Comparison of ENCODE assay signal across 9 cellular contexts in the genomic region with DNA sequence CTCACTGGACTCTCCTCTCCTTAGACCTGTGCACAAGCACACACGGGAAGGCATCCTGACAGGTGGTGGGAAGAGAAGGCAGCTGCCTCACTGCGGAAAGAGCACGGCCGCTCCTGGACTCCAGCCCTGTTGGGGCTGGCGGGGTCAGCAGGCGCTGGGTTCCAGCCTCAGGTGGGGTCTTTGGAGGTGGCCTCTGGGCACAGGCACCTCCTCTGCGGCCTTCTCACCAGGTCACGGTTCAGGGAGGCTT. TPM values are rescaled to one million over a fixed set of nuclear protein-coding genes. Genes with fewer than 3 reads are reported as not detected.
DNase-seq lines count a peak whose midpoint lies in the region; ATAC-seq, FAIRE-seq and TF ChIP-seq lines count a peak whose summit lies in the region.
"Had no signal": no experiment of that assay in that cellular context is flagged by ENCODE, and none has a peak within 500 bp of the region (broad histone marks: within the 10 kb centered on the region; RNA-seq: fewer than 3 reads in every experiment).

No MANE protein-coding gene starts in this region.

- H3K4me3 ChIP-seq in SJSA1: peak overlapping the region; percentile 57
- peak overlapping the region; percentile 80 for H3K4me3 ChIP-seq in fibroblast of the aortic adventitia (ENCODE audit: low read depth, low read length)
- H3K4me3 ChIP-seq in skeletal muscle cell (ENCODE audit: low read depth, low read length): peak overlapping the region; percentile 73

- H3K27me3 ChIP-seq in SJSA1 (replicated peaks): no peaks in the 10 kb centered on the region

- H3K27ac ChIP-seq in SJSA1: no peak overlapping the region
- H3K27ac ChIP-seq: epithelial cell of prostate had no signal

- H3K36me3 ChIP-seq in SJSA1: peaks cover 16% of the 10 kb centered on the region; the same call in 1 of the 2 replicates

- peaks cover 25% of the 10 kb centered on the region for H3K4me1 ChIP-seq in SJSA1 (replicated peaks)

- no peak for FAIRE-seq in GM12892 (lab: Jason Lieb, UNC)

- TF ChIP-seq CTCF in fibroblast of the aortic adventitia (IDR thresholded peaks at IDR 0.05; ENCODE audit: insufficient read depth, low read length): no peak

- TF ChIP-seq POLR2A in GM12892 (IDR thresholded peaks at IDR 0.05; ENCODE audit: low read depth, low read length): no peak

- no peaks in the 10 kb centered on the region for H3K9me3 ChIP-seq in SJSA1 (replicated peaks)

- no peak for ATAC-seq in HG02623 (IDR thresholded peaks at IDR 0.05; ENCODE audit: unreplicated experiment)

- DNase-seq in GM12892 (ENCODE audit: insufficient read length): peak; percentile 11
- DNase-seq in SJSA1 (ENCODE audit: low read depth in 1 of 2, low spot score in 2 of 2): no peak
- no peak for DNase-seq in fibroblast of the aortic adventitia (ENCODE audit: low read depth)
- no peak for DNase-seq in skeletal muscle cell (ENCODE audit: low read depth)
- DNase-seq in RKO (ENCODE audit: low spot score): no peak
- no peak for DNase-seq in NCI-H524 (lab: John Stamatoyannopoulos, UW)
- no peak for DNase-seq in C1 segment of cervical spinal cord (lab: John Stamatoyannopoulos, UW)

RNA-seq across cellular contexts. Expression of a gene that starts 0.6 kb away (rescaled TPM):
- polyA plus RNA-seq in GM12892 (2012; ENCODE audit: missing spikeins): 24.6 TPM
- total RNA-seq in SJSA1 (2014; rRNA removed; shearing (Covaris generic)): 29.0 and 52.4 TPM in 2 replicates
- total RNA-seq in fibroblast of the aortic adventitia (ENCODE audit: low replicate concordance): 43.0 and 44.4 TPM in 2 replicates

RNA-seq across cellular contexts. Expression of a gene that starts 20.6 kb away (rescaled TPM):
- 0.32 TPM for polyA plus RNA-seq in GM12892 (2012; ENCODE audit: missing spikeins)
- total RNA-seq in SJSA1 (2014; rRNA removed; shearing (Covaris generic)): 0.11 TPM in 1 of 2 replicates, not detected in the other
- 0.27 and 1.5 TPM in 2 replicates for total RNA-seq in fibroblast of the aortic adventitia (ENCODE audit: low replicate concordance)

RNA-seq across cellular contexts. Expression of a gene that starts 55.6 kb away (rescaled TPM):
- not detected for polyA plus RNA-seq in GM12892 (2012; ENCODE audit: missing spikeins)
- 1.1 and 3.8 TPM in 2 replicates for total RNA-seq in SJSA1 (2014; rRNA removed; shearing (Covaris generic))
- 32.9 and 54.3 TPM in 2 replicates for total RNA-seq in fibroblast of the aortic adventitia (ENCODE audit: low replicate concordance)
